35 cellular contexts compared by ENCODE assay signal in genomic region chr13:34588362-34588761, GRCh38.
"Had no signal": no experiment of that assay in that cellular context is flagged by ENCODE, and none has a peak within 500 bp of the region (broad histone marks: within the 10 kb centered on the region; RNA-seq: fewer than 3 reads in every experiment).

No MANE protein-coding gene starts in this region.

- H3K4me3 Mint-ChIP-seq: activated CD4-positive, alpha-beta memory T cell treated with anti-CD3 and anti-CD28 coated beads for 36 hours; activated CD4-positive, alpha-beta T cell treated with anti-CD3 and anti-CD28 coated beads for 36 hours; activated CD4-positive, alpha-beta T cell treated with anti-CD3 and anti-CD28 coated beads, Interleukin-2, amount 10 ng/mL, durations not matched to agents 24 days and 14 days; activated CD8-positive, alpha-beta memory T cell treated with anti-CD3 and anti-CD28 coated beads, Interleukin-2, amount 10 ng/mL, durations not matched to agents 7 days and 5 days; activated CD8-positive, alpha-beta T cell treated with anti-CD3 and anti-CD28 coated beads, Interleukin-2, amount 10 ng/mL, durations not matched to agents 7 days and 5 days; activated naive CD4-positive, alpha-beta T cell treated with anti-CD3 and anti-CD28 coated beads for 36 hours; activated naive CD4-positive, alpha-beta T cell treated with anti-CD3 and anti-CD28 coated beads, Interleukin-2, amount 50 U/mL, for 24 hours; activated naive CD8-positive, alpha-beta T cell treated with anti-CD3 and anti-CD28 coated beads for 36 hours; activated naive CD8-positive, alpha-beta T cell treated with anti-CD3 and anti-CD28 coated beads, Interleukin-2, amount 50 U/mL, for 24 hours; activated T-helper 1 cell treated with anti-CD3 and anti-CD28 coated beads, Interleukin-12 subunit alpha, Interleukin-12 subunit beta, Interleukin-2, Interleukin-4 antibody, amounts not matched to agents 30 ng/mL and 10 ng/mL and 1 ng/mL, durations not matched to agents 14 hours and 24 hours and 36 hours; effector memory CD8-positive, alpha-beta T cell; T-helper 17 cell; T-helper 2 cell treated with Interferon-gamma antibody and Interleukin-4, amounts not matched to agents 5 μg/mL and 100 μg/mL, for 36 hours had no signal

- H3K27ac Mint-ChIP-seq: activated CD4-positive, alpha-beta memory T cell treated with anti-CD3 and anti-CD28 coated beads for 36 hours; activated CD4-positive, alpha-beta T cell treated with anti-CD3 and anti-CD28 coated beads for 36 hours; activated CD4-positive, alpha-beta T cell treated with anti-CD3 and anti-CD28 coated beads, Interleukin-2, amount 10 ng/mL, durations not matched to agents 24 days and 14 days; activated CD8-positive, alpha-beta memory T cell treated with anti-CD3 and anti-CD28 coated beads, Interleukin-2, amount 10 ng/mL, durations not matched to agents 7 days and 5 days; activated CD8-positive, alpha-beta T cell treated with anti-CD3 and anti-CD28 coated beads, Interleukin-2, amount 10 ng/mL, durations not matched to agents 7 days and 5 days; activated naive CD4-positive, alpha-beta T cell treated with anti-CD3 and anti-CD28 coated beads for 36 hours; activated naive CD4-positive, alpha-beta T cell treated with anti-CD3 and anti-CD28 coated beads, Interleukin-2, amount 50 U/mL, for 24 hours; activated naive CD8-positive, alpha-beta T cell treated with anti-CD3 and anti-CD28 coated beads for 36 hours; activated naive CD8-positive, alpha-beta T cell treated with anti-CD3 and anti-CD28 coated beads, Interleukin-2, amount 50 U/mL, for 24 hours; activated T-helper 1 cell treated with anti-CD3 and anti-CD28 coated beads, Interleukin-12 subunit alpha, Interleukin-12 subunit beta, Interleukin-2, Interleukin-4 antibody, amounts not matched to agents 30 ng/mL and 10 ng/mL and 1 ng/mL, durations not matched to agents 14 hours and 24 hours and 36 hours; activated T-helper 2 cell treated with anti-CD3 and anti-CD28 coated beads, Interferon-gamma antibody, Interleukin-2, Interleukin-4, amounts not matched to agents 10 μg/mL and 5 μg/mL and 100 μg/mL, durations not matched to agents 14 hours and 24 hours and 36 hours; effector memory CD8-positive, alpha-beta T cell; T-helper 17 cell; T-helper 2 cell treated with Interferon-gamma antibody and Interleukin-4, amounts not matched to agents 5 μg/mL and 100 μg/mL, for 36 hours had no signal

- H3K36me3 Mint-ChIP-seq: activated CD4-positive, alpha-beta memory T cell treated with anti-CD3 and anti-CD28 coated beads for 36 hours; activated CD8-positive, alpha-beta memory T cell treated with anti-CD3 and anti-CD28 coated beads, Interleukin-2, amount 10 ng/mL, durations not matched to agents 7 days and 5 days; activated naive CD4-positive, alpha-beta T cell treated with anti-CD3 and anti-CD28 coated beads, Interleukin-2, amount 50 U/mL, for 24 hours; activated naive CD8-positive, alpha-beta T cell treated with anti-CD3 and anti-CD28 coated beads for 36 hours had no signal

- DNase-seq: activated CD4-positive, alpha-beta memory T cell treated with anti-CD3 and anti-CD28 coated beads for 36 hours; activated CD4-positive, alpha-beta T cell treated with anti-CD3 and anti-CD28 coated beads for 36 hours; activated CD4-positive, alpha-beta T cell treated with anti-CD3 and anti-CD28 coated beads, Interleukin-2, amount 10 ng/mL, durations not matched to agents 24 days and 14 days; activated CD4-positive, CD25-positive, alpha-beta regulatory T cell; activated CD4-positive, CD25-positive, alpha-beta regulatory T cell treated with anti-CD3 and anti-CD28 coated beads, Interleukin-2, amount 50 U/mL, for 72 hours; activated CD8-positive, alpha-beta memory T cell treated with anti-CD3 and anti-CD28 coated beads, Interleukin-2, amount 10 ng/mL, durations not matched to agents 7 days and 5 days; activated CD8-positive, alpha-beta memory T cell treated with anti-CD3 and anti-CD28 coated beads, Interleukin-2, amount 50 U/mL, for 4 hours; activated CD8-positive, alpha-beta T cell treated with anti-CD3 and anti-CD28 coated beads, Interleukin-2, amount 10 ng/mL, durations not matched to agents 7 days and 5 days; activated effector memory CD4-positive, alpha-beta T cell treated with anti-CD3 and anti-CD28 coated beads, Interleukin-2, amount 50 U/mL, for 16 hours; activated naive CD4-positive, alpha-beta T cell treated with anti-CD3 and anti-CD28 coated beads for 36 hours; activated naive CD8-positive, alpha-beta T cell treated with anti-CD3 and anti-CD28 coated beads for 36 hours; activated naive CD8-positive, alpha-beta T cell treated with anti-CD3 and anti-CD28 coated beads, Interleukin-2, amount 50 U/mL, for 24 hours; activated T-cell treated with anti-CD3 and anti-CD28 coated beads, Interleukin-2, amount 50 U/mL, for 1 hour; activated T-cell treated with anti-CD3 and anti-CD28 coated beads, Interleukin-2, amount 50 U/mL, for 48 hours; adrenal gland; brain microvascular endothelial cell; cortex of kidney; dermis blood vessel endothelial cell; effector CD4-positive, alpha-beta T cell; effector memory CD8-positive, alpha-beta T cell; erythroblast; foreskin keratinocyte; gastrocnemius medialis; glutamatergic neuron; T-helper 1 cell; T-helper 17 cell; T1000; WERI-Rb-1 had no signal

- H3K4me3 ChIP-seq: adrenal gland, ascending aorta, esophagus muscularis mucosa, gastrocnemius medialis had no signal

- H3K27me3 Mint-ChIP-seq: activated CD4-positive, alpha-beta memory T cell treated with anti-CD3 and anti-CD28 coated beads for 36 hours; activated CD4-positive, alpha-beta T cell treated with anti-CD3 and anti-CD28 coated beads for 36 hours; activated CD4-positive, alpha-beta T cell treated with anti-CD3 and anti-CD28 coated beads, Interleukin-2, amount 10 ng/mL, durations not matched to agents 24 days and 14 days; activated CD8-positive, alpha-beta memory T cell treated with anti-CD3 and anti-CD28 coated beads, Interleukin-2, amount 10 ng/mL, durations not matched to agents 7 days and 5 days; activated naive CD4-positive, alpha-beta T cell treated with anti-CD3 and anti-CD28 coated beads, Interleukin-2, amount 50 U/mL, for 24 hours; activated naive CD8-positive, alpha-beta T cell treated with anti-CD3 and anti-CD28 coated beads, Interleukin-2, amount 50 U/mL, for 24 hours; effector memory CD8-positive, alpha-beta T cell; T-helper 17 cell had no signal

- FAIRE-seq: colon had no signal

- H3K27me3 ChIP-seq: adrenal gland, ascending aorta, brain microvascular endothelial cell, esophagus muscularis mucosa, foreskin keratinocyte, gastrocnemius medialis had no signal

- ATAC-seq: activated CD4-positive, alpha-beta T cell treated with anti-CD3 and anti-CD28 coated beads for 36 hours; activated CD8-positive, alpha-beta memory T cell treated with anti-CD3 and anti-CD28 coated beads, Interleukin-2, amount 10 ng/mL, durations not matched to agents 7 days and 5 days; activated CD8-positive, alpha-beta T cell treated with anti-CD3 and anti-CD28 coated beads, Interleukin-2, amount 10 ng/mL, durations not matched to agents 7 days and 5 days; activated naive CD8-positive, alpha-beta T cell treated with anti-CD3 and anti-CD28 coated beads, Interleukin-2, amount 50 U/mL, for 24 hours; effector memory CD8-positive, alpha-beta T cell; foreskin keratinocyte; gastrocnemius medialis; T-helper 17 cell had no signal

- H3K36me3 ChIP-seq: adrenal gland, ascending aorta, brain microvascular endothelial cell, esophagus muscularis mucosa, gastrocnemius medialis, WERI-Rb-1 had no signal

- H3K4me1 Mint-ChIP-seq: activated CD4-positive, alpha-beta T cell treated with anti-CD3 and anti-CD28 coated beads for 36 hours; activated CD4-positive, alpha-beta T cell treated with anti-CD3 and anti-CD28 coated beads, Interleukin-2, amount 10 ng/mL, durations not matched to agents 24 days and 14 days; activated CD8-positive, alpha-beta memory T cell treated with anti-CD3 and anti-CD28 coated beads, Interleukin-2, amount 10 ng/mL, durations not matched to agents 7 days and 5 days; activated naive CD4-positive, alpha-beta T cell treated with anti-CD3 and anti-CD28 coated beads, Interleukin-2, amount 50 U/mL, for 24 hours; activated naive CD8-positive, alpha-beta T cell treated with anti-CD3 and anti-CD28 coated beads for 36 hours; activated naive CD8-positive, alpha-beta T cell treated with anti-CD3 and anti-CD28 coated beads, Interleukin-2, amount 50 U/mL, for 24 hours; T-helper 17 cell had no signal

- H3K9me3 Mint-ChIP-seq: activated naive CD4-positive, alpha-beta T cell treated with anti-CD3 and anti-CD28 coated beads for 36 hours; activated naive CD4-positive, alpha-beta T cell treated with anti-CD3 and anti-CD28 coated beads, Interleukin-2, amount 50 U/mL, for 24 hours; activated naive CD8-positive, alpha-beta T cell treated with anti-CD3 and anti-CD28 coated beads for 36 hours; activated T-helper 1 cell treated with anti-CD3 and anti-CD28 coated beads, Interleukin-12 subunit alpha, Interleukin-12 subunit beta, Interleukin-2, Interleukin-4 antibody, amounts not matched to agents 30 ng/mL and 10 ng/mL and 1 ng/mL, durations not matched to agents 14 hours and 24 hours and 36 hours had no signal
